ENCODE assay signal across 27 cellular contexts in genomic region chr5:74080157-74080556, GRCh38.
"Had no signal": no experiment of that assay in that cellular context is flagged by ENCODE, and none has a peak within 500 bp of the region (broad histone marks: within the 10 kb centered on the region; RNA-seq: fewer than 3 reads in every experiment).

No MANE protein-coding gene starts in this region.

- H3K4me3 ChIP-seq: coronary artery, esophagus squamous epithelium, left lung, lung, pancreas, prostate gland, skin epidermis, upper lobe of left lung, vagina had no signal

- H3K27ac ChIP-seq: brain microvascular endothelial cell, coronary artery, esophagus squamous epithelium, left lung, pancreas, prostate gland, skin epidermis, upper lobe of left lung, vagina had no signal

- H3K36me3 ChIP-seq: brain microvascular endothelial cell, esophagus squamous epithelium, left lung, pancreas, prostate gland, upper lobe of left lung, vagina had no signal

- H3K27me3 ChIP-seq: brain microvascular endothelial cell, esophagus squamous epithelium, left lung, pancreas, upper lobe of left lung, vagina had no signal

- H3K4me1 ChIP-seq: left lung, vagina had no signal

- H3K9me3 ChIP-seq: esophagus squamous epithelium, left lung, pancreas, prostate gland, upper lobe of left lung, vagina had no signal

- ATAC-seq: activated CD8-positive, alpha-beta T cell treated with anti-CD3 and anti-CD28 coated beads for 36 hours; activated T-cell treated with anti-CD3 and anti-CD28 coated beads, Interleukin-2, amount 50 U/mL, for 4 hours; activated T-helper 17 cell treated with anti-CD3 and anti-CD28 coated beads, Interleukin-2, amount 50 U/mL, for 72 hours; effector memory CD8-positive, alpha-beta T cell; left lung; pancreas; sciatic nerve; stimulated activated effector memory CD8-positive, alpha-beta T cell treated with anti-CD3 and anti-CD28 coated beads, Interleukin-12 subunit alpha, Interleukin-12 subunit beta, amount 100 ng/mL, for 72 hours had no signal

- DNase-seq: activated B cell treated with CpG ODN at 0.5 μM for 24 hours; activated CD4-positive, alpha-beta T cell treated with anti-CD3 and anti-CD28 coated beads, Interleukin-2, amount 50 U/mL, for 1 hour; activated CD8-positive, alpha-beta T cell treated with anti-CD3 and anti-CD28 coated beads for 36 hours; activated gamma-delta T cell treated with Interleukin-2 at 50 U/mL for 16 hours; activated naive CD4-positive, alpha-beta T cell treated with anti-CD3 and anti-CD28 coated beads, Interleukin-2, amount 50 U/mL, for 16 hours; activated T-cell treated with anti-CD3 and anti-CD28 coated beads, Interleukin-2, amount 50 U/mL, for 4 hours; amniotic stem cell; brain microvascular endothelial cell; effector memory CD8-positive, alpha-beta T cell; esophagus squamous epithelium; foreskin melanocyte; kidney glomerular epithelial cell; left lung; naive B cell; nucleus accumbens; pancreas; stimulated activated CD4-positive, alpha-beta T cell treated with anti-CD3 and anti-CD28 coated beads, Interleukin-4, amount 100 ng/mL, for 24 hours; T-helper 2 cell; upper lobe of left lung had no signal
